In genomic region chr17:30450125-30451027, GRCh38 we compare ENCODE assay signal across 1 cellular context.
TF ChIP-seq lines count a peak whose summit lies in the region.

No MANE protein-coding gene starts in this region.

TF ChIP-seq in HepG2, 621 proteins besides CTCF, POLR2A, EP300 and RAD21 (continued from another document):
- TF ChIP-seq ZNF513 (CRISPR knock-in tag; conservative IDR thresholded peaks at IDR 0.05) (no peak), TFDP1 (CRISPR knock-in tag; IDR thresholded peaks at IDR 0.05; ENCODE audit: borderline replicate concordance) (no peak), ZNF382 (CRISPR knock-in tag; IDR thresholded peaks at IDR 0.05; ENCODE audit: borderline replicate concordance) (no peak), ZNF326 (CRISPR knock-in tag; IDR thresholded peaks at IDR 0.05; ENCODE audit: borderline replicate concordance) (no peak), TCF7L2 (IDR thresholded peaks at IDR 0.05; ENCODE audit: low read depth, low read length) (no peak), CEBPG (CRISPR knock-in tag; IDR thresholded peaks at IDR 0.05) (peak; percentile 96)
TF ChIP-seq in HepG2: peak in this region for 191.
